Comparison of ENCODE assay signal across 9 cellular contexts in genomic region chrX:1336331-1337143, GRCh38. TPM values are rescaled to one million over a fixed set of nuclear protein-coding genes. Genes with fewer than 3 reads are reported as not detected.
DNase-seq lines count a peak whose midpoint lies in the region; ATAC-seq, FAIRE-seq and TF ChIP-seq lines count a peak whose summit lies in the region.
"Had no signal": no experiment of that assay in that cellular context is flagged by ENCODE, and none has a peak within 500 bp of the region (broad histone marks: within the 10 kb centered on the region; RNA-seq: fewer than 3 reads in every experiment).

TSS of gene IL3RA (plus strand) at chrX:1336785. CDS start at chrX:1341766, 4,981 bp downstream.

- no peak within 1 kb of the TSS for H3K9ac ChIP-seq in parathyroid adenoma

- no TSS peak for BruUV-seq in Panc1 (replicated peaks; lab: Mats Ljungman, UMichigan)

- no peaks in the 10 kb centered on the region for H3K27me3 ChIP-seq in Panc1 (ENCODE audit: control insufficient read depth, insufficient read depth, low read length)
- no peaks in the 10 kb centered on the region for H3K27me3 ChIP-seq in esophagus squamous epithelium
- H3K27me3 ChIP-seq in parathyroid adenoma (ENCODE audit: control insufficient read depth, insufficient read depth, low read length): no peaks in the 10 kb centered on the region

- H3K79me2 ChIP-seq in parathyroid adenoma: no peaks in the 10 kb centered on the region

- H3K36me3 ChIP-seq in Panc1 (ENCODE audit: control insufficient read depth, insufficient read depth, low read length) (no peaks in the 10 kb centered on the region), esophagus squamous epithelium (no peaks in the 10 kb centered on the region), parathyroid adenoma (ENCODE audit: control insufficient read depth, insufficient read depth, low read length) (no peaks in the 10 kb centered on the region)

- DNase-seq in GM03348 (ENCODE audit: low spot score) (peak; percentile 52), Panc1 (ENCODE audit: low read depth, low spot score) (no peak), esophagus squamous epithelium (lab: John Stamatoyannopoulos, UW) (no peak), urothelium cell line (ENCODE audit: low spot score) (no peak), 8988T (no peak), NCI-H345 treated with DMSO at 0.1 percent for 48 hours (lab: John Stamatoyannopoulos, UW; ENCODE audit: unreplicated experiment) (no peak)

- POLR2A ChIA-PET in Panc1 (lab: Charles Lee): no interaction called here

- WGBS in esophagus squamous epithelium, 2 donors: 20 to 23% methylated on average over 16 to 18 of the region's 19 CpGs

- H3K27ac ChIP-seq in Panc1 (ENCODE audit: low read length) (no peak within 1 kb of the TSS), esophagus squamous epithelium (peak within 1 kb of the TSS; percentile 46 to 75 (median 64)), parathyroid adenoma (peak within 1 kb of the TSS; percentile 67)

- H2AFZ ChIP-seq in parathyroid adenoma: peak within 1 kb of the TSS; percentile 53

- H3K4me1 ChIP-seq in Panc1 (ENCODE audit: control insufficient read depth, insufficient read depth, low read length): no peaks in the 10 kb centered on the region
- no peaks in the 10 kb centered on the region for H3K4me1 ChIP-seq in esophagus squamous epithelium
- no peaks in the 10 kb centered on the region for H3K4me1 ChIP-seq in parathyroid adenoma

- peak; percentile 65 for ATAC-seq in GM21723 (IDR thresholded peaks at IDR 0.05; ENCODE audit: unreplicated experiment)
- ATAC-seq in Panc1: 0 out of 2 replicates have a peak, but pooled peaks have one; percentile 42

- H3K4me3 ChIP-seq in Panc1 (ENCODE audit: low read depth in 2 of 2, low read length in 2 of 2) (peak within 1 kb of the TSS; percentile 15 to 45; a peak in 3 of 4 replicates), esophagus squamous epithelium (peak within 1 kb of the TSS; percentile 18 to 62 (median 36)), parathyroid adenoma (ENCODE audit: low read depth, low read length) (peak within 1 kb of the TSS; percentile 20)

- H3K9me3 ChIP-seq in Panc1 (ENCODE audit: control insufficient read depth, insufficient read depth, low read depth, low read length) (no peaks in the 10 kb centered on the region), esophagus squamous epithelium (peaks cover 0 to 10% (median 7%) of the 10 kb centered on the region in 3 donors), parathyroid adenoma (ENCODE audit: control insufficient read depth, low read length) (no peaks in the 10 kb centered on the region)

- FAIRE-seq in urothelium cell line (lab: Jason Lieb, UNC): no peak

- intact Hi-C loops in Panc1 (cut with micrococcal nuclease; ENCODE audit: unreplicated experiment) (no loop called here), esophagus squamous epithelium (cut with DNase I) (no loop called here)

- H3K4me2 ChIP-seq in parathyroid adenoma (ENCODE audit: low read length): peak within 1 kb of the TSS; percentile 20

- CTCF ChIA-PET in Panc1 (lab: Charles Lee): no interaction called here

- TF ChIP-seq CTCF in Panc1 (IDR thresholded peaks at IDR 0.05): no peak
- no peak for TF ChIP-seq CTCF in esophagus squamous epithelium (IDR thresholded peaks at IDR 0.05)
- no peak for TF ChIP-seq CTCF in parathyroid adenoma (IDR thresholded peaks at IDR 0.05)

- in situ Hi-C loops in Panc1 (cut with HindIII; ENCODE audit: low pct_unique_long_range_greater_than_20kb, low sequenced_read_pairs): no loop called here

- no peak for TF ChIP-seq POLR2A in esophagus squamous epithelium (IDR thresholded peaks at IDR 0.05)

RNA-seq across cellular contexts. Expression of gene IL3RA, which starts in this region (rescaled TPM):
- total RNA-seq in Panc1 (2021; ENCODE audit: unreplicated experiment) (0.28 TPM), esophagus squamous epithelium (10 to 100 TPM in 1 of 4 donors, 1 to 10 TPM in 1, under 1 TPM in 1, not detected in 1; 0.92 to 12.3 (median 5.9) TPM)
- 0.45 TPM for polyA plus RNA-seq in Panc1 (2012; ENCODE audit: insufficient read length)
- total RNA-seq: LHCN-M2 had no signal

Comparison
In these comparisons a context has a peak if more than half of its experiments do, and no peak if none do; other contexts are left out.
1. Peak in ATAC-seq and H3K4me3 ChIP-seq in Panc1; RNA of the gene not detected or under 1 TPM.